ENCODE assay signal across 21 cellular contexts in genomic region chr16:65285128-65286120, GRCh38.
DNase-seq lines count a peak whose midpoint lies in the region; TF ChIP-seq lines count a peak whose summit lies in the region.
"Had no signal": no experiment of that assay in that cellular context is flagged by ENCODE, and none has a peak within 500 bp of the region (broad histone marks: within the 10 kb centered on the region; RNA-seq: fewer than 3 reads in every experiment).

No MANE protein-coding gene starts in this region.

- H3K4me3 Mint-ChIP-seq in mesothelial cell of epicardium: peak overlapping the region; percentile 16
- H3K4me3 Mint-ChIP-seq: endodermal cell had no signal

- POLR2A ChIA-PET in SK-N-SH (lab: Yijun Ruan, JAX): no interaction called here

- no peak overlapping the region for H3K27ac ChIP-seq in SK-N-SH (ENCODE audit: low read depth in 2 of 2, low read length in 1 of 2)
- no peak overlapping the region for H3K27ac ChIP-seq in fibroblast of lung (ENCODE audit: insufficient read depth, low read length)
- H3K27ac ChIP-seq: KMS-11, thyroid gland had no signal

- H3K4me3 ChIP-seq in BE2C (ENCODE audit: low read depth, low read length) (no peak overlapping the region), SK-N-SH (ENCODE audit: low read depth in 2 of 2, low read length in 1 of 2) (no peak overlapping the region; a peak in 1 of 4 replicates), fibroblast of lung (replicated peaks in 1 of 4; ENCODE audit: control extremely low read depth in 1 of 4, insufficient read depth in 1 of 4, low read depth in 3 of 4, low read length in 4 of 4) (no peak overlapping the region)
- H3K4me3 ChIP-seq: thyroid gland had no signal

- DNase-seq in BE2C: peak; percentile 10
- no peak for DNase-seq in SK-N-SH
- peak; percentile 44 to 51 for DNase-seq in fibroblast of lung (ENCODE audit: low read depth in 2 of 2)
- DNase-seq in mesothelial cell of epicardium (ENCODE audit: low spot score in 2 of 2, unreplicated experiment in 2 of 2): no peak
- DNase-seq in NCI-H82 treated with DMSO at 0.1 percent for 48 hours (lab: John Stamatoyannopoulos, UW; ENCODE audit: unreplicated experiment): no peak
- DNase-seq in Ammon's horn (ENCODE audit: low spot score): no peak
- DNase-seq in GDM1 (lab: John Stamatoyannopoulos, UW): no peak
- no peak for DNase-seq in amniotic stem cell (lab: John Stamatoyannopoulos, UW)
- DNase-seq: activated CD4-positive, alpha-beta T cell treated with anti-CD3 and anti-CD28 coated beads for 1 hour; activated effector memory CD4-positive, alpha-beta T cell treated with Interleukin-2 at 50 U/mL for 16 hours; cerebellar nuclear complex; DMS79; endodermal cell; foreskin melanocyte; NCI-H2029 treated with DMSO at 0.1 percent for 48 hours; NCI-H446; NK-92 treated with Interleukin-12 subunit alpha and Interleukin-12 subunit beta, amount 100 ng/mL, for 24 hours; retina; SW 1271; thyroid gland had no signal

- H3K4me1 ChIP-seq in BE2C (no peaks in the 10 kb centered on the region; the same call in 1 of the 2 replicates), SK-N-SH (ENCODE audit: control insufficient read depth in 1 of 2, insufficient read depth in 2 of 2, low read depth in 1 of 2, low read length in 1 of 2) (peaks cover 0 to 30% of the 10 kb centered on the region in 2 experiments; a peak in 3 of 4 replicates), fibroblast of lung (ENCODE audit: control insufficient read depth, extremely low read depth, insufficient read depth, low read length) (no peaks in the 10 kb centered on the region)
- H3K4me1 ChIP-seq: thyroid gland had no signal

- no peaks in the 10 kb centered on the region; the same call in 1 of the 2 replicates for H3K36me3 ChIP-seq in BE2C
- no peaks in the 10 kb centered on the region for H3K36me3 ChIP-seq in SK-N-SH (replicated peaks in 1 of 2; ENCODE audit: control insufficient read depth in 1 of 2, insufficient read depth in 2 of 2, low read length in 1 of 2)
- H3K36me3 ChIP-seq in fibroblast of lung (ENCODE audit: control insufficient read depth, insufficient read depth, low read length): no peaks in the 10 kb centered on the region
- H3K36me3 ChIP-seq: thyroid gland had no signal

- H2AFZ ChIP-seq in SK-N-SH (ENCODE audit: low read depth) (no peak overlapping the region), fibroblast of lung (ENCODE audit: low read length) (no peak overlapping the region)

- TF ChIP-seq RAD21 in SK-N-SH (IDR thresholded peaks at IDR 0.05; ENCODE audit: low read length): no peak

- H3K36me3 Mint-ChIP-seq in mesothelial cell of epicardium: no peaks in the 10 kb centered on the region

- H3K9me3 Mint-ChIP-seq in mesothelial cell of epicardium: no peaks in the 10 kb centered on the region
- H3K9me3 Mint-ChIP-seq: endodermal cell had no signal

- H4K20me1 ChIP-seq in SK-N-SH (ENCODE audit: insufficient read depth) (no peaks in the 10 kb centered on the region), fibroblast of lung (ENCODE audit: control insufficient read depth, extremely low read depth, insufficient read depth, low read length) (no peaks in the 10 kb centered on the region)

- TF ChIP-seq EP300 in SK-N-SH (IDR thresholded peaks at IDR 0.05; ENCODE audit: borderline replicate concordance in 1 of 2, low read depth in 1 of 2, low read length in 1 of 2): peak in 1 of 2 experiments; percentile 33; a peak in 1 of 4 replicates

- WGBS in SK-N-SH (ENCODE audit: low lambda C conversion rate): 49% methylated on average over 7 of the region's 7 CpGs

- H3K9me3 ChIP-seq in BE2C (no peaks in the 10 kb centered on the region), SK-N-SH (no peaks in the 10 kb centered on the region), fibroblast of lung (ENCODE audit: control insufficient read depth, insufficient read depth, low read depth, low read length) (no peaks in the 10 kb centered on the region)
- H3K9me3 ChIP-seq: thyroid gland had no signal

- CTCF ChIA-PET in SK-N-SH (lab: Yijun Ruan, JAX): interaction anchor here (1.0 to 1.2 kb wide), 3 partner anchors 21 to 1924 kb away, joined by 3 read pairs; no protein-coding TSS in a partner anchor

- H3K4me1 Mint-ChIP-seq in mesothelial cell of epicardium: peaks cover 48% of the 10 kb centered on the region

- no peak for TF ChIP-seq CTCF in BE2C (IDR thresholded peaks at IDR 0.05; ENCODE audit: low read depth, low read length)
- TF ChIP-seq CTCF in SK-N-SH (IDR thresholded peaks at IDR 0.05): no peak
- TF ChIP-seq CTCF in fibroblast of lung (conservative IDR thresholded peaks at IDR 0.05 in 1 of 2, IDR thresholded peaks at IDR 0.05 in 1 of 2; ENCODE audit: low read depth in 1 of 2, low read length in 2 of 2): no peak
- TF ChIP-seq CTCF in mesothelial cell of epicardium (IDR thresholded peaks at IDR 0.05; ENCODE audit: unreplicated experiment): no peak

- H3K27me3 ChIP-seq in BE2C (no peaks in the 10 kb centered on the region), SK-N-SH (ENCODE audit: insufficient read depth) (no peaks in the 10 kb centered on the region), fibroblast of lung (ENCODE audit: control insufficient read depth, insufficient read depth, low read length) (no peaks in the 10 kb centered on the region)
- H3K27me3 ChIP-seq: thyroid gland had no signal

- no peak overlapping the region for H3K9ac ChIP-seq in SK-N-SH
- no peak overlapping the region for H3K9ac ChIP-seq in fibroblast of lung (ENCODE audit: insufficient read depth, low read length)
- H3K9ac ChIP-seq: KMS-11 had no signal

- no peaks in the 10 kb centered on the region for H3K27me3 Mint-ChIP-seq in mesothelial cell of epicardium (ENCODE audit: low read depth)

- H3K79me2 ChIP-seq in SK-N-SH (ENCODE audit: insufficient read depth) (no peaks in the 10 kb centered on the region), fibroblast of lung (ENCODE audit: control insufficient read depth, insufficient read depth, low read length) (no peaks in the 10 kb centered on the region)

- peak overlapping the region; percentile 78 for H3K27ac Mint-ChIP-seq in mesothelial cell of epicardium
- H3K27ac Mint-ChIP-seq: endodermal cell had no signal

- 0 out of 2 replicates have a peak overlapping the region, but pooled peaks have one; percentile 14 for H3K4me2 ChIP-seq in SK-N-SH
- H3K4me2 ChIP-seq in fibroblast of lung (ENCODE audit: extremely low read depth, insufficient read depth, low read length): peak overlapping the region; percentile 27
- H3K4me2 ChIP-seq: KMS-11 had no signal

- H3K9me2 ChIP-seq in SK-N-SH: no peaks in the 10 kb centered on the region

- H3F3A ChIP-seq in SK-N-SH (replicated peaks; ENCODE audit: insufficient read depth): no peaks in the 10 kb centered on the region

TF ChIP-seq in SK-N-SH, 30 proteins besides CTCF, POLR2A, EP300 and RAD21:
- TF ChIP-seq GABPA (IDR thresholded peaks at IDR 0.05; ENCODE audit: low read depth): no peak
- no peak for TF ChIP-seq TAF1 (IDR thresholded peaks at IDR 0.05; ENCODE audit: borderline replicate concordance, low read depth, low read length)
- peak; percentile 55 for TF ChIP-seq TCF12 (IDR thresholded peaks at IDR 0.05)
- peak; percentile 30 for TF ChIP-seq PBX3 (IDR thresholded peaks at IDR 0.05)
TF ChIP-seq in SK-N-SH: peak in this region for 2.

Comparison
In these comparisons a context has a peak if more than half of its experiments do, and no peak if none do; other contexts are left out.
1. DNase-seq: peak in BE2C (single experiment) and fibroblast of lung (2 of 2); none in SK-N-SH (single experiment), mesothelial cell of epicardium (0 of 2), NCI-H82 treated with DMSO at 0.1 percent for 48 hours (single experiment), Ammon's horn (single experiment), GDM1 (single experiment) and amniotic stem cell (single experiment).